Comparison of ENCODE assay signal across 1 cellular context in the genomic region with DNA sequence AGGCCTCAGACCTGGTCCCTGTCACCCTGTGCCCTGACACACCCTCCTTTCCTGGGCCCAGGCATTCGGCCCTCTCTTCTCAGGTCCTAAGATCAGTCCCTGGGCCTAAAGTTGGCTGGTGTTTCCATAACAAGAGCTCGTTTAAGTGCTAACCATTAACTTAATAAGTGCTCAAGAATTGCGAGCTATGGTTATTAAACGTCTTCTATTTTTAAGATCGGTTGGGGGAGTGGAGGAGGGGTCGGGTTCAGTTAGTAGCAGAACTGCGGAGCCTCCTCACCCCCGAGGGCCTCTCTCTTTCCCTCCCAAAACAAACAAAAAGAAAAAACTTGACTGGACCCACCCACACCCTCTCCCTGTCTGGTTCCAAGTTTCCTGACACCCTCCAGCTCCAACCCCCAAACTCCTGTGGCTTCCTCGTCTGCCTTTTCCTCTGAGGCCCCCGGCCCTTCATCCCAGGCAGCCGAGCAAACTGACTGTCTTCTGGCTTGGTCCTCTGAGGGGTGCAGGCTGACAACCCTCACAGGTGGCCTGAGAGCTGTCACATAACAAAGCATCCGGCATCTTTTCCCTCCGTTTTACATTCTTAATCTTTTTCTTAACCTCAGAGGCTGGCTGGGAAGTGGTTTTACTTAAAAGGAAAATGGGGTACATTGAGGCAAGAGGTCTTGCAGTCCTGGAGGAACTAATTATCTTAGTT.
TF ChIP-seq lines count a peak whose summit lies in the region.

No MANE protein-coding gene starts in this region.

TF ChIP-seq in HepG2, 621 proteins besides CTCF, POLR2A, EP300 and RAD21 (continued from another document and continues in another):
- TF ChIP-seq, protein P1, sequence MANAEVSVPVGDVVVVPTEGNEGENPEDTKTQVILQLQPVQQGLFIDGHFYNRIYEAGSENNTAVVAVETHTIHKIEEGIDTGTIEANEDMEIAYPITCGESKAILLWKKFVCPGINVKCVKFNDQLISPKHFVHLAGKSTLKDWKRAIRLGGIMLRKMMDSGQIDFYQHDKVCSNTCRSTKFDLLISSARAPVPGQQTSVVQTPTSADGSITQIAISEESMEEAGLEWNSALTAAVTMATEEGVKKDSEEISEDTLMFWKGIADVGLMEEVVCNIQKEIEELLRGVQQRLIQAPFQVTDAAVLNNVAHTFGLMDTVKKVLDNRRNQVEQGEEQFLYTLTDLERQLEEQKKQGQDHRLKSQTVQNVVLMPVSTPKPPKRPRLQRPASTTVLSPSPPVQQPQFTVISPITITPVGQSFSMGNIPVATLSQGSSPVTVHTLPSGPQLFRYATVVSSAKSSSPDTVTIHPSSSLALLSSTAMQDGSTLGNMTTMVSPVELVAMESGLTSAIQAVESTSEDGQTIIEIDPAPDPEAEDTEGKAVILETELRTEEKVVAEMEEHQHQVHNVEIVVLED (CRISPR knock-in tag; IDR thresholded peaks at IDR 0.05; ENCODE audit: borderline replicate concordance), result no peak; the same call in 1 of the 2 replicates
- TF ChIP-seq, protein P2, sequence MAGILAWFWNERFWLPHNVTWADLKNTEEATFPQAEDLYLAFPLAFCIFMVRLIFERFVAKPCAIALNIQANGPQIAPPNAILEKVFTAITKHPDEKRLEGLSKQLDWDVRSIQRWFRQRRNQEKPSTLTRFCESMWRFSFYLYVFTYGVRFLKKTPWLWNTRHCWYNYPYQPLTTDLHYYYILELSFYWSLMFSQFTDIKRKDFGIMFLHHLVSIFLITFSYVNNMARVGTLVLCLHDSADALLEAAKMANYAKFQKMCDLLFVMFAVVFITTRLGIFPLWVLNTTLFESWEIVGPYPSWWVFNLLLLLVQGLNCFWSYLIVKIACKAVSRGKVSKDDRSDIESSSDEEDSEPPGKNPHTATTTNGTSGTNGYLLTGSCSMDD (CRISPR knock-in tag; IDR thresholded peaks at IDR 0.05), result no peak
- TF ChIP-seq IKZF4 (CRISPR knock-in tag; IDR thresholded peaks at IDR 0.05; ENCODE audit: borderline replicate concordance, low read depth, not compliant biosample characterization) (no peak), CBX5 (CRISPR knock-in tag; IDR thresholded peaks at IDR 0.05; ENCODE audit: borderline replicate concordance) (no peak), SP2 (CRISPR knock-in tag; IDR thresholded peaks at IDR 0.05) (peak; percentile 29; the same call in 1 of the 2 replicates), ZFP1 (CRISPR knock-in tag; IDR thresholded peaks at IDR 0.05) (0 out of 2 replicates have a peak, but pooled peaks have one; percentile 49), ZMYM2 (CRISPR knock-in tag; IDR thresholded peaks at IDR 0.05) (no peak), EEA1 (CRISPR knock-in tag; IDR thresholded peaks at IDR 0.05; ENCODE audit: borderline replicate concordance) (no peak), SRF (IDR thresholded peaks at IDR 0.05; ENCODE audit: low read depth, low read length) (no peak), KDM5B (CRISPR knock-in tag; IDR thresholded peaks at IDR 0.05; ENCODE audit: borderline replicate concordance) (no peak), FOXC1 (CRISPR knock-in tag; IDR thresholded peaks at IDR 0.05; ENCODE audit: borderline replicate concordance) (0 out of 2 replicates have a peak, but pooled peaks have one; percentile 7), SMC3 (IDR thresholded peaks at IDR 0.05; ENCODE audit: low read length) (no peak), ZNF782 (CRISPR knock-in tag; IDR thresholded peaks at IDR 0.05; ENCODE audit: borderline replicate concordance) (no peak), ZNF7 (CRISPR knock-in tag; IDR thresholded peaks at IDR 0.05) (no peak), ARNT2 (CRISPR knock-in tag; IDR thresholded peaks at IDR 0.05; ENCODE audit: low read depth) (no peak), MEF2D (CRISPR knock-in tag; IDR thresholded peaks at IDR 0.05) (0 out of 2 replicates have a peak, but pooled peaks have one; percentile 52), ZNF136 (CRISPR knock-in tag; IDR thresholded peaks at IDR 0.05; ENCODE audit: low read depth) (peak; percentile 72; the same call in 1 of the 2 replicates), ZNF790 (CRISPR knock-in tag; IDR thresholded peaks at IDR 0.05; ENCODE audit: borderline replicate concordance) (no peak), SRSF4 (IDR thresholded peaks at IDR 0.05; ENCODE audit: low read depth, low read length, poor library complexity, severe bottlenecking) (no peak), RARG (CRISPR knock-in tag; IDR thresholded peaks at IDR 0.05; ENCODE audit: low read depth) (no peak), PHF5A (CRISPR knock-in tag; IDR thresholded peaks at IDR 0.05; ENCODE audit: low read depth, unreplicated experiment) (no peak), SOX13 (IDR thresholded peaks at IDR 0.05) (no peak; the same call in 1 of the 2 replicates), SOX13 (CRISPR knock-in tag; conservative IDR thresholded peaks at IDR 0.05 in 1 of 2, IDR thresholded peaks at IDR 0.05 in 1 of 2) (0 out of 4 replicates have a peak, but pooled peaks of 1 of the 2 experiments have one; percentile 20), ZNF766 (CRISPR knock-in tag; IDR thresholded peaks at IDR 0.05; ENCODE audit: borderline replicate concordance) (no peak), ZNF713 (CRISPR knock-in tag; IDR thresholded peaks at IDR 0.05) (0 out of 2 replicates have a peak, but pooled peaks have one; percentile 59), ZNF160 (CRISPR knock-in tag; IDR thresholded peaks at IDR 0.05) (no peak), ZNF282 (IDR thresholded peaks at IDR 0.05; ENCODE audit: partially characterized antibody) (no peak), BRCA1 (CRISPR knock-in tag; IDR thresholded peaks at IDR 0.05) (peak; percentile 52; the same call in 1 of the 2 replicates), ZNF572 (CRISPR knock-in tag; IDR thresholded peaks at IDR 0.05) (no peak), ZNF138 (CRISPR knock-in tag; IDR thresholded peaks at IDR 0.05; ENCODE audit: low read depth) (0 out of 2 replicates have a peak, but pooled peaks have one; percentile 14), MAZ (IDR thresholded peaks at IDR 0.05; ENCODE audit: borderline replicate concordance, low read depth, low read length) (peak; percentile 7; the same call in 1 of the 2 replicates), MAZ (CRISPR knock-in tag; IDR thresholded peaks at IDR 0.05; ENCODE audit: low read depth) (no peak), ZNF672 (CRISPR knock-in tag; IDR thresholded peaks at IDR 0.05) (no peak), CAMTA2 (CRISPR knock-in tag; IDR thresholded peaks at IDR 0.05; ENCODE audit: borderline replicate concordance) (peak; percentile 92; the same call in 1 of the 2 replicates), HNRNPUL1 (IDR thresholded peaks at IDR 0.05; ENCODE audit: low read depth, low read length) (no peak), ZNF446 (CRISPR knock-in tag; IDR thresholded peaks at IDR 0.05) (no peak), TRIM24 (CRISPR knock-in tag; IDR thresholded peaks at IDR 0.05) (no peak), ZFX (CRISPR knock-in tag; IDR thresholded peaks at IDR 0.05; ENCODE audit: low read depth) (peak; percentile 69), ZBTB38 (CRISPR knock-in tag; IDR thresholded peaks at IDR 0.05) (no peak), AKAP8 (CRISPR knock-in tag; IDR thresholded peaks at IDR 0.05) (no peak), NFE2L2 (IDR thresholded peaks at IDR 0.05; ENCODE audit: low read length) (no peak), POGZ (CRISPR knock-in tag; IDR thresholded peaks at IDR 0.05) (no peak), ZNF121 (CRISPR knock-in tag; IDR thresholded peaks at IDR 0.05) (no peak), GPN1 (CRISPR knock-in tag; IDR thresholded peaks at IDR 0.05; ENCODE audit: borderline replicate concordance) (no peak), ZNF484 (CRISPR knock-in tag; IDR thresholded peaks at IDR 0.05; ENCODE audit: borderline replicate concordance, low read depth) (no peak), PRPF4 (IDR thresholded peaks at IDR 0.05; ENCODE audit: low read depth, low read length, poor library complexity, severe bottlenecking) (no peak), RFXAP (CRISPR knock-in tag; IDR thresholded peaks at IDR 0.05; ENCODE audit: borderline replicate concordance) (peak; percentile 27; the same call in 1 of the 2 replicates), ZNF20 (CRISPR knock-in tag; IDR thresholded peaks at IDR 0.05) (no peak), ZZZ3 (CRISPR knock-in tag; IDR thresholded peaks at IDR 0.05; ENCODE audit: borderline replicate concordance) (no peak), KDM4B (CRISPR knock-in tag; IDR thresholded peaks at IDR 0.05) (no peak), SAFB2 (CRISPR knock-in tag; IDR thresholded peaks at IDR 0.05; ENCODE audit: borderline replicate concordance, low read depth) (no peak), ZNF234 (CRISPR knock-in tag; conservative IDR thresholded peaks at IDR 0.05) (0 out of 2 replicates have a peak, but pooled peaks have one; percentile 20)
- TF ChIP-seq, protein P3, sequence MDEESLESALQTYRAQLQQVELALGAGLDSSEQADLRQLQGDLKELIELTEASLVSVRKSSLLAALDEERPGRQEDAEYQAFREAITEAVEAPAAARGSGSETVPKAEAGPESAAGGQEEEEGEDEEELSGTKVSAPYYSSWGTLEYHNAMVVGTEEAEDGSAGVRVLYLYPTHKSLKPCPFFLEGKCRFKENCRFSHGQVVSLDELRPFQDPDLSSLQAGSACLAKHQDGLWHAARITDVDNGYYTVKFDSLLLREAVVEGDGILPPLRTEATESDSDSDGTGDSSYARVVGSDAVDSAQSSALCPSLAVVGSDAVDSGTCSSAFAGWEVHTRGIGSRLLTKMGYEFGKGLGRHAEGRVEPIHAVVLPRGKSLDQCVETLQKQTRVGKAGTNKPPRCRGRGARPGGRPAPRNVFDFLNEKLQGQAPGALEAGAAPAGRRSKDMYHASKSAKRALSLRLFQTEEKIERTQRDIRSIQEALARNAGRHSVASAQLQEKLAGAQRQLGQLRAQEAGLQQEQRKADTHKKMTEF (CRISPR knock-in tag; IDR thresholded peaks at IDR 0.05), result no peak
- TF ChIP-seq, protein P4, sequence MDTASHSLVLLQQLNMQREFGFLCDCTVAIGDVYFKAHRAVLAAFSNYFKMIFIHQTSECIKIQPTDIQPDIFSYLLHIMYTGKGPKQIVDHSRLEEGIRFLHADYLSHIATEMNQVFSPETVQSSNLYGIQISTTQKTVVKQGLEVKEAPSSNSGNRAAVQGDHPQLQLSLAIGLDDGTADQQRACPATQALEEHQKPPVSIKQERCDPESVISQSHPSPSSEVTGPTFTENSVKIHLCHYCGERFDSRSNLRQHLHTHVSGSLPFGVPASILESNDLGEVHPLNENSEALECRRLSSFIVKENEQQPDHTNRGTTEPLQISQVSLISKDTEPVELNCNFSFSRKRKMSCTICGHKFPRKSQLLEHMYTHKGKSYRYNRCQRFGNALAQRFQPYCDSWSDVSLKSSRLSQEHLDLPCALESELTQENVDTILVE (CRISPR knock-in tag; IDR thresholded peaks at IDR 0.05), result no peak; the same call in 1 of the 2 replicates
- TF ChIP-seq, protein P5, sequence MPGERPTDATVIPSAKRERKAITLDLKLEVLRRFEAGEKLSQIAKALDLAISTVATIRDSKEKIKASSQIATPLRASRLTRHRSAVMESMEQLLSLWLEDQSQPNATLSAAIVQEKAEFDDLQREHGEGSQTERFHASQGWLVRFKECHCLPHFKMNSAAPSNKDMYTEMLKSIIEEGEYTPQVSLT (CRISPR knock-in tag; IDR thresholded peaks at IDR 0.05; ENCODE audit: borderline replicate concordance, low read depth), result no peak
- TF ChIP-seq, protein P6, sequence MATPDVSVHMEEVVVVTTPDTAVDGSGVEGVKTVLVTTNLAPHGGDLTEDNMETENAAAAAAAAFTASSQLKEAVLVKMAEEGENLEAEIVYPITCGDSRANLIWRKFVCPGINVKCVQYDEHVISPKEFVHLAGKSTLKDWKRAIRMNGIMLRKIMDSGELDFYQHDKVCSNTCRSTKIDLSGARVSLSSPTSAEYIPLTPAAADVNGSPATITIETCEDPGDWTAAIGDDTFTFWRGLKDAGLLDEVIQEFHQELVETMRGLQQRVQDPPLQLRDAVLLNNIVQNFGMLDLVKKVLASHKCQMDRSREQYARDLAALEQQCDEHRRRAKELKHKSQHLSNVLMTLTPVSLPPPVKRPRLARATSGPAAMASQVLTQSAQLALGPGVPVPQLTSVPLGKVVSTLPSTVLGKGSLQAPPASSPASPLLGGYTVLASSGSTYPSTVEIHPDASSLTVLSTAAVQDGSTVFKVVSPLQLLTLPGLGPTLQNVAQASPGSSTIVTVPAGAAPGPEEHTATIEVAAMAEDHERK (CRISPR knock-in tag; IDR thresholded peaks at IDR 0.05; ENCODE audit: low read depth), result no peak
- TF ChIP-seq, protein P7, sequence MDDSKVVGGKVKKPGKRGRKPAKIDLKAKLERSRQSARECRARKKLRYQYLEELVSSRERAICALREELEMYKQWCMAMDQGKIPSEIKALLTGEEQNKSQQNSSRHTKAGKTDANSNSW (CRISPR knock-in tag; IDR thresholded peaks at IDR 0.05; ENCODE audit: borderline replicate concordance), result no peak
